Comparison of ENCODE assay signal across 5 cellular contexts in genomic region chr15:75227124-75227523, GRCh38. TPM values are rescaled to one million over a fixed set of nuclear protein-coding genes. Genes with fewer than 3 reads are reported as not detected.
"Had no signal": no experiment of that assay in that cellular context is flagged by ENCODE, and none has a peak within 500 bp of the region (broad histone marks: within the 10 kb centered on the region; RNA-seq: fewer than 3 reads in every experiment).

No MANE protein-coding gene starts in this region.

RNA-seq across cellular contexts. Expression of gene GOLGA6C, which starts 31.0 kb away (rescaled TPM):
- total RNA-seq: HepG2, HT1080, IMR-90, M059J, SJSA1 had no signal
- polyA plus RNA-seq: HepG2, IMR-90 had no signal

RNA-seq across cellular contexts. Expression of gene GOLGA6D, which starts 55.5 kb away (rescaled TPM):
- total RNA-seq: HepG2, HT1080, IMR-90, M059J, SJSA1 had no signal
- polyA plus RNA-seq: IMR-90 had no signal
